In genomic region chr11:46290598-46291309, GRCh38 we compare ENCODE assay signal across 9 cellular contexts. TPM values are rescaled to one million over a fixed set of nuclear protein-coding genes. Genes with fewer than 3 reads are reported as not detected.
DNase-seq lines count a peak whose midpoint lies in the region; ATAC-seq, FAIRE-seq and TF ChIP-seq lines count a peak whose summit lies in the region.
"Had no signal": no experiment of that assay in that cellular context is flagged by ENCODE, and none has a peak within 500 bp of the region (broad histone marks: within the 10 kb centered on the region; RNA-seq: fewer than 3 reads in every experiment).

No MANE protein-coding gene starts in this region.

- CTCF ChIA-PET in A673 (lab: Charles Lee) = interaction anchor here (0.6 to 1.6 kb wide), 9 partner anchors 18 to 1367 kb away, joined by 3 to 5 read pairs (median 3); no protein-coding TSS in a partner anchor

- BruUV-seq in A673 (replicated peaks; lab: Mats Ljungman, UMichigan) = no TSS peak

- no peak overlapping the region for H2AK5ac ChIP-seq in mesendoderm (ENCODE audit: low read length)

- POLR2A ChIA-PET in A673 (lab: Charles Lee; ENCODE audit: low non-redundant PET) = interaction anchor here (0.6 kb wide), 1 partner anchor 191 kb away, joined by 3 read pairs; no protein-coding TSS in a partner anchor

- H3K36me3 ChIP-seq in A673 (ENCODE audit: insufficient read depth, low read length, poor library complexity, severe bottlenecking) (no peaks in the 10 kb centered on the region), mesendoderm (ENCODE audit: control insufficient read depth, insufficient read depth, low read length) (no peaks in the 10 kb centered on the region)
- H3K36me3 ChIP-seq: ascending aorta had no signal

- no peak overlapping the region for H2BK15ac ChIP-seq in mesendoderm (replicated peaks; ENCODE audit: low read depth)

- H3K9ac ChIP-seq in mesendoderm (ENCODE audit: low read length) = no peak overlapping the region

- H3K27ac ChIP-seq in A673 (ENCODE audit: low read depth, low read length, poor library complexity, severe bottlenecking) (peak overlapping the region; percentile 69), mesendoderm (ENCODE audit: low read depth, low read length) (no peak overlapping the region)
- H3K27ac ChIP-seq: ascending aorta had no signal

- H4K8ac ChIP-seq in mesendoderm (ENCODE audit: low read depth, low read length) = no peak overlapping the region

- no peak overlapping the region for H3K4me2 ChIP-seq in mesendoderm (ENCODE audit: low read length)

- no peaks in the 10 kb centered on the region for H3K79me2 ChIP-seq in mesendoderm (ENCODE audit: control insufficient read depth, insufficient read depth, low read length)

- H3K18ac ChIP-seq in mesendoderm (ENCODE audit: low read length) = peak overlapping the region; percentile 7

- no CpG with 5 or more reads among the region's 6 CpGs for WGBS in mesendoderm (ENCODE audit: extremely low coverage, insufficient coverage, low lambda C conversion rate)

- ATAC-seq in HG03432 (IDR thresholded peaks at IDR 0.05; ENCODE audit: unreplicated experiment) (no peak), GM18511 (IDR thresholded peaks at IDR 0.05; ENCODE audit: unreplicated experiment) (no peak), HG02973 (IDR thresholded peaks at IDR 0.05; ENCODE audit: unreplicated experiment) (no peak)

- peak overlapping the region; percentile 72 for H3K56ac ChIP-seq in mesendoderm (ENCODE audit: low read length)

- no peak overlapping the region for H4K5ac ChIP-seq in mesendoderm (ENCODE audit: low read length)

- TF ChIP-seq CTCF in A673 (conservative IDR thresholded peaks at IDR 0.05; ENCODE audit: low read depth, low read length) (no peak), cardiac fibroblast (IDR thresholded peaks at IDR 0.05; ENCODE audit: low read depth, low read length) (no peak)

- FAIRE-seq in HTR-8/SVneo (lab: Jason Lieb, UNC) = peak; percentile 80

- H3K4ac ChIP-seq in mesendoderm (ENCODE audit: low read depth, low read length) = no peak overlapping the region

- H3K4me3 ChIP-seq in A673 (ENCODE audit: low read depth, low read length, poor library complexity, severe bottlenecking) = no peak overlapping the region
- peak overlapping the region in 1 of 2 donors; percentile 32 for H3K4me3 ChIP-seq in cardiac fibroblast (replicated peaks in 1 of 2; ENCODE audit: low read depth in 2 of 2, low read length in 2 of 2)
- H3K4me3 ChIP-seq in mesendoderm (ENCODE audit: low read length) = no peak overlapping the region
- H3K4me3 ChIP-seq: ascending aorta had no signal

- DNase-seq in A673 (ENCODE audit: low spot score) (peak; percentile 96), HTR-8/SVneo (ENCODE audit: insufficient read length, low spot score) (peak; percentile 93), cardiac fibroblast (ENCODE audit: low read depth in 2 of 2) (peak; percentile 98 to 99), mesendoderm (peak; percentile 94)
- no peak for DNase-seq in central memory CD4-positive, alpha-beta T cell

- H3K79me1 ChIP-seq in mesendoderm (ENCODE audit: low read length) = no peaks in the 10 kb centered on the region

- H3K27me3 ChIP-seq in A673 (replicated peaks; ENCODE audit: insufficient read depth, low read depth, low read length, poor library complexity) = no peaks in the 10 kb centered on the region
- H3K27me3 ChIP-seq in mesendoderm (ENCODE audit: insufficient read depth, low read length, poor library complexity) = no peaks in the 10 kb centered on the region
- H3K27me3 ChIP-seq: ascending aorta had no signal

- intact Hi-C loops in A673 (cut with micrococcal nuclease; ENCODE audit: unreplicated experiment) = no loop called here

- H2BK120ac ChIP-seq in mesendoderm (ENCODE audit: low read depth, low read length) = no peak overlapping the region

- peak overlapping the region; percentile 7 for H2BK5ac ChIP-seq in mesendoderm (ENCODE audit: low read length)

- no peaks in the 10 kb centered on the region for H3K9me3 ChIP-seq in A673 (ENCODE audit: low read depth, low read length, poor library complexity, severe bottlenecking)
- H3K9me3 ChIP-seq: ascending aorta had no signal

- H3K23ac ChIP-seq in mesendoderm (ENCODE audit: low read length) = no peak overlapping the region

- peaks cover 28% of the 10 kb centered on the region for H3K4me1 ChIP-seq in A673 (ENCODE audit: insufficient read depth, low read length, poor library complexity, severe bottlenecking)
- H3K4me1 ChIP-seq in mesendoderm (ENCODE audit: control insufficient read depth, low read depth, low read length) = peaks cover 13% of the 10 kb centered on the region

RNA-seq across cellular contexts. Expression of gene CREB3L1, which starts 13.3 kb away (rescaled TPM):
- 3.5 and 10.7 TPM in 2 replicates for total RNA-seq in A673 (2021)
- 12.5 TPM for polyA plus RNA-seq in mesendoderm (2013, experiment 1 of 2)
- 13.8 TPM for polyA plus RNA-seq in mesendoderm (2013, experiment 2 of 2)

RNA-seq across cellular contexts. Expression of gene DGKZ, which starts 56.5 kb away (rescaled TPM):
- total RNA-seq in A673 (2021) = 139 and 145 TPM in 2 replicates
- 67.4 TPM for polyA plus RNA-seq in mesendoderm (2013, experiment 1 of 2)
- polyA plus RNA-seq in mesendoderm (2013, experiment 2 of 2) = 62.6 TPM
